8 cellular contexts compared by ENCODE assay signal in the genomic region with DNA sequence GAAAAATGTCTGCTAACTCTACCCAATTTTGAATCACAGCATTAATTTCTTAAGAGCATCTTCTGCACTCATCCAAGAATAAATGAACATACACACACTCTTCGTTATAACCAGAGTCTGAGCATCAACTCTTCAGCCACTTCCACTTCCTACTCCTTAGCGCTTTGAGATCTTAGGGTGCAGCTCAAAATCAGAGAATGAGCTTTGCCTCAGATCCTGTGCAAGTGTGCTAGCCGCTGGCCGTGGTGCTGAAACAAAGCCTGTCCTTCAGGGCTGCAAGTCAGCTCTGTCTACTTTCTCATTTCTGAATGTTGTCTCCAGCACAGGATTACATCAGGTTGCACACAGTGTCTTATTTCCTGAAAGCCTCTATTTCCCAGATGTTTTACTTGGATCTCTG.
DNase-seq lines count a peak whose midpoint lies in the region; ATAC-seq and TF ChIP-seq lines count a peak whose summit lies in the region.

No MANE protein-coding gene starts in this region.

- no peaks in the 10 kb centered on the region for H3K27me3 ChIP-seq in mammary epithelial cell (ENCODE audit: insufficient read depth, low read length)
- no peaks in the 10 kb centered on the region for H3K27me3 ChIP-seq in neural cell (ENCODE audit: insufficient read depth, low read depth, low read length)

- no peaks in the 10 kb centered on the region for H3K79me2 ChIP-seq in mammary epithelial cell (ENCODE audit: insufficient read depth, low read length)
- H3K79me2 ChIP-seq in neural cell (replicated peaks; ENCODE audit: insufficient read depth, low read length), result no peaks in the 10 kb centered on the region

- H3K9me2 ChIP-seq in neural cell (ENCODE audit: insufficient read depth, low read length), result no peaks in the 10 kb centered on the region

- H4K20me1 ChIP-seq in mammary epithelial cell (ENCODE audit: insufficient read depth, low read length), result no peaks in the 10 kb centered on the region
- H4K20me1 ChIP-seq in neural cell (ENCODE audit: insufficient read depth), result no peaks in the 10 kb centered on the region

- H3K4me1 ChIP-seq in mammary epithelial cell (ENCODE audit: insufficient read depth, low read length), result no peaks in the 10 kb centered on the region

- dilution Hi-C loops in mammary epithelial cell (cut with HindIII; ENCODE audit: low sequenced_read_pairs), result no loop called here

- in situ Hi-C loops in mammary epithelial cell (cut with MboI; ENCODE audit: low sequenced_read_pairs in 2 of 2), result no loop called here

- H3K27ac ChIP-seq in mammary epithelial cell (ENCODE audit: insufficient read depth, low read depth, low read length), result no peak overlapping the region
- no peak overlapping the region for H3K27ac ChIP-seq in neural cell (ENCODE audit: low read length)

- BruUV-seq in mammary epithelial cell (replicated peaks; lab: Mats Ljungman, UMichigan), result no TSS peak

- intact Hi-C loops in mammary epithelial cell (cut with micrococcal nuclease) (no loop called here), lower leg skin (cut with DNase I; ENCODE audit: low total_unique reads) (no loop called here), posterior vena cava (cut with DNase I) (no loop called here)

- TF ChIP-seq POLR2A in lower leg skin (IDR thresholded peaks at IDR 0.05), result no peak

- no peak for ATAC-seq in HG03520 (IDR thresholded peaks at IDR 0.05; ENCODE audit: unreplicated experiment)
- no peak for ATAC-seq in HG03571 (IDR thresholded peaks at IDR 0.05; ENCODE audit: unreplicated experiment)

- TF ChIP-seq RAD21 in neural cell (conservative IDR thresholded peaks at IDR 0.05), result no peak

- H3K9me3 ChIP-seq in mammary epithelial cell (replicated peaks; ENCODE audit: insufficient read depth, low read length), result no peaks in the 10 kb centered on the region
- no peaks in the 10 kb centered on the region for H3K9me3 ChIP-seq in neural cell (ENCODE audit: low read length)

- H3K9ac ChIP-seq in mammary epithelial cell (ENCODE audit: insufficient read depth, low read length), result no peak overlapping the region
- H3K9ac ChIP-seq in neural cell (ENCODE audit: low read length), result no peak overlapping the region

- H3K36me3 ChIP-seq in mammary epithelial cell (ENCODE audit: insufficient read depth, low read length) (no peaks in the 10 kb centered on the region), neural cell (ENCODE audit: insufficient read depth, low read length) (no peaks in the 10 kb centered on the region)

- no peak overlapping the region for H3K4me2 ChIP-seq in mammary epithelial cell (ENCODE audit: insufficient read depth, low read depth, low read length)
- H3K4me2 ChIP-seq in neural cell (ENCODE audit: low read length), result no peak overlapping the region

- H3K4me3 ChIP-seq in mammary epithelial cell (replicated peaks in 1 of 3; ENCODE audit: insufficient read depth in 1 of 3, low read depth in 2 of 3, low read length in 3 of 3) (no peak overlapping the region), neural cell (ENCODE audit: low read length) (no peak overlapping the region), lower leg skin (ENCODE audit: low read depth, poor library complexity, severe bottlenecking) (no peak overlapping the region)

- no peak overlapping the region for H2AFZ ChIP-seq in mammary epithelial cell (ENCODE audit: low read depth, low read length)
- no peak overlapping the region for H2AFZ ChIP-seq in neural cell (ENCODE audit: low read depth, low read length)

- 15% methylated on average over 4 of the region's 4 CpGs for WGBS in mammary epithelial cell (ENCODE audit: low coverage, missing lambda C conversion rate)
- WGBS in lower leg skin, 2 donors, result 6 to 10% methylated on average over 4 of the region's 4 CpGs

- DNase-seq in GM19240 (ENCODE audit: insufficient read length, low spot score) (peak; percentile 32), MV-4-11 (lab: John Stamatoyannopoulos, UW) (peak; percentile 66), mammary epithelial cell (peak; percentile 34), lower leg skin (ENCODE audit: low spot score in 2 of 2) (no peak), posterior vena cava (ENCODE audit: low spot score) (no peak)

- no peak for TF ChIP-seq EP300 in neural cell (conservative IDR thresholded peaks at IDR 0.05; ENCODE audit: poor library complexity, severe bottlenecking)

- CTCF ChIA-PET in mammary epithelial cell (lab: Charles Lee; ENCODE audit: low non-redundant PET), result no interaction called here

- TF ChIP-seq CTCF in mammary epithelial cell (conservative IDR thresholded peaks at IDR 0.05 in 1 of 2, IDR thresholded peaks at IDR 0.05 in 1 of 2; ENCODE audit: extremely low read depth in 1 of 2, insufficient read depth in 1 of 2, low read depth in 1 of 2, low read length in 2 of 2) (no peak), neural cell (IDR thresholded peaks at IDR 0.05; ENCODE audit: poor library complexity, severe bottlenecking) (no peak), lower leg skin (IDR thresholded peaks at IDR 0.05) (no peak)

- no peaks in the 10 kb centered on the region for H3F3A ChIP-seq in neural cell (ENCODE audit: insufficient read depth, low read length, poor library complexity, severe bottlenecking)

TF ChIP-seq in neural cell, 6 proteins besides CTCF, POLR2A, EP300 and RAD21:
- TF ChIP-seq, protein P1, sequence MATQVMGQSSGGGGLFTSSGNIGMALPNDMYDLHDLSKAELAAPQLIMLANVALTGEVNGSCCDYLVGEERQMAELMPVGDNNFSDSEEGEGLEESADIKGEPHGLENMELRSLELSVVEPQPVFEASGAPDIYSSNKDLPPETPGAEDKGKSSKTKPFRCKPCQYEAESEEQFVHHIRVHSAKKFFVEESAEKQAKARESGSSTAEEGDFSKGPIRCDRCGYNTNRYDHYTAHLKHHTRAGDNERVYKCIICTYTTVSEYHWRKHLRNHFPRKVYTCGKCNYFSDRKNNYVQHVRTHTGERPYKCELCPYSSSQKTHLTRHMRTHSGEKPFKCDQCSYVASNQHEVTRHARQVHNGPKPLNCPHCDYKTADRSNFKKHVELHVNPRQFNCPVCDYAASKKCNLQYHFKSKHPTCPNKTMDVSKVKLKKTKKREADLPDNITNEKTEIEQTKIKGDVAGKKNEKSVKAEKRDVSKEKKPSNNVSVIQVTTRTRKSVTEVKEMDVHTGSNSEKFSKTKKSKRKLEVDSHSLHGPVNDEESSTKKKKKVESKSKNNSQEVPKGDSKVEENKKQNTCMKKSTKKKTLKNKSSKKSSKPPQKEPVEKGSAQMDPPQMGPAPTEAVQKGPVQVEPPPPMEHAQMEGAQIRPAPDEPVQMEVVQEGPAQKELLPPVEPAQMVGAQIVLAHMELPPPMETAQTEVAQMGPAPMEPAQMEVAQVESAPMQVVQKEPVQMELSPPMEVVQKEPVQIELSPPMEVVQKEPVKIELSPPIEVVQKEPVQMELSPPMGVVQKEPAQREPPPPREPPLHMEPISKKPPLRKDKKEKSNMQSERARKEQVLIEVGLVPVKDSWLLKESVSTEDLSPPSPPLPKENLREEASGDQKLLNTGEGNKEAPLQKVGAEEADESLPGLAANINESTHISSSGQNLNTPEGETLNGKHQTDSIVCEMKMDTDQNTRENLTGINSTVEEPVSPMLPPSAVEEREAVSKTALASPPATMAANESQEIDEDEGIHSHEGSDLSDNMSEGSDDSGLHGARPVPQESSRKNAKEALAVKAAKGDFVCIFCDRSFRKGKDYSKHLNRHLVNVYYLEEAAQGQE (IDR thresholded peaks at IDR 0.05; ENCODE audit: borderline replicate concordance), result peak; percentile 84
- no peak for TF ChIP-seq EZH2 (IDR thresholded peaks at IDR 0.05; ENCODE audit: borderline replicate concordance, insufficient read depth, low read length, poor library complexity, severe bottlenecking)

Comparison
In these comparisons a context has a peak if more than half of its experiments do, and no peak if none do; other contexts are left out.
1. DNase-seq: peak in GM19240 (single experiment), MV-4-11 (single experiment) and mammary epithelial cell (single experiment); none in lower leg skin (0 of 2) and posterior vena cava (single experiment).